In genomic region chr17:41835214-41835799, GRCh38 we compare ENCODE assay signal across 7 cellular contexts. TPM values are rescaled to one million over a fixed set of nuclear protein-coding genes. Genes with fewer than 3 reads are reported as not detected.
DNase-seq lines count a peak whose midpoint lies in the region; ATAC-seq, FAIRE-seq and TF ChIP-seq lines count a peak whose summit lies in the region.

No MANE protein-coding gene starts in this region.

- H3K36me3 Mint-ChIP-seq in astrocyte (ENCODE audit: low read depth, unreplicated experiment) (peaks cover 12% of the 10 kb centered on the region), immature natural killer cell (peaks cover 0 to 7% (median 0%) of the 10 kb centered on the region in 3 donors)

- H3K4me2 ChIP-seq in astrocyte (ENCODE audit: low read length): peak overlapping the region; percentile 88

- H3K9ac ChIP-seq in astrocyte (ENCODE audit: low read length) (peak overlapping the region; percentile 80), stomach smooth muscle (ENCODE audit: low read length in 2 of 2) (peak overlapping the region; percentile 76 to 87)

- H3K4me3 Mint-ChIP-seq in astrocyte (ENCODE audit: unreplicated experiment) (peak overlapping the region; percentile 93), immature natural killer cell (peak overlapping the region; percentile 83 to 86 (median 84))

- H3K9me3 ChIP-seq in astrocyte (ENCODE audit: insufficient read depth, low read depth, low read length) (no peaks in the 10 kb centered on the region), stomach smooth muscle (ENCODE audit: control insufficient read depth in 2 of 2, low read length in 2 of 2) (no peaks in the 10 kb centered on the region)

- no peak for TF ChIP-seq CTCF in astrocyte (IDR thresholded peaks at IDR 0.05; ENCODE audit: insufficient read depth, low read depth, low read length)

- H3K9me3 Mint-ChIP-seq in astrocyte (ENCODE audit: unreplicated experiment) (no peaks in the 10 kb centered on the region), immature natural killer cell (no peaks in the 10 kb centered on the region)

- H3K4me1 ChIP-seq in astrocyte (ENCODE audit: insufficient read depth, low read length): peaks cover 7% of the 10 kb centered on the region
- H3K4me1 ChIP-seq in stomach smooth muscle (ENCODE audit: control insufficient read depth, insufficient read depth, low read length): peaks cover 9% of the 10 kb centered on the region

- no peaks in the 10 kb centered on the region for H3K27me3 ChIP-seq in astrocyte (ENCODE audit: insufficient read depth, low read length)
- H3K27me3 ChIP-seq in stomach smooth muscle (ENCODE audit: control insufficient read depth in 1 of 2, insufficient read depth in 2 of 2, low read length in 2 of 2): no peaks in the 10 kb centered on the region

- H4K20me1 ChIP-seq in astrocyte (ENCODE audit: insufficient read depth, low read length): peaks cover 11% of the 10 kb centered on the region

- H3K27ac Mint-ChIP-seq in astrocyte (ENCODE audit: unreplicated experiment) (peak overlapping the region; percentile 69), immature natural killer cell (peak overlapping the region in 1 of 6 donors; percentile 40)

- H3K4me1 Mint-ChIP-seq in astrocyte (ENCODE audit: low read depth, unreplicated experiment): peaks cover 3% of the 10 kb centered on the region
- H3K4me1 Mint-ChIP-seq in immature natural killer cell: peaks cover 12 to 19% of the 10 kb centered on the region in 2 donors

- ATAC-seq in GM18498 (IDR thresholded peaks at IDR 0.05; ENCODE audit: unreplicated experiment): peak; percentile 33
- peak; percentile 28 for ATAC-seq in HG03521 (IDR thresholded peaks at IDR 0.05; ENCODE audit: unreplicated experiment)

- H3K27ac ChIP-seq in astrocyte (ENCODE audit: low read depth, low read length): no peak overlapping the region
- peak overlapping the region; percentile 75 for H3K27ac ChIP-seq in stomach smooth muscle (ENCODE audit: low read length)

- DNase-seq in astrocyte (ENCODE audit: low read depth) (no peak), immature natural killer cell (no peak), NCI-H2227 (lab: John Stamatoyannopoulos, UW; ENCODE audit: unreplicated experiment) (no peak), DMS53 treated with DMSO at 0.1 percent for 48 hours (lab: John Stamatoyannopoulos, UW; ENCODE audit: unreplicated experiment) (no peak)

- peaks cover 14% of the 10 kb centered on the region for H3K36me3 ChIP-seq in astrocyte (ENCODE audit: insufficient read depth, low read length)
- peaks cover 12 to 15% of the 10 kb centered on the region in 2 donors for H3K36me3 ChIP-seq in stomach smooth muscle (ENCODE audit: control insufficient read depth in 2 of 2, insufficient read depth in 2 of 2, low read length in 2 of 2)

- H2AFZ ChIP-seq in astrocyte (ENCODE audit: low read depth, low read length): peak overlapping the region; percentile 93

- peak overlapping the region; percentile 73 for H3K4me3 ChIP-seq in astrocyte (ENCODE audit: insufficient read depth, low read depth, low read length)
- H3K4me3 ChIP-seq in stomach smooth muscle (ENCODE audit: low read length in 2 of 2): peak overlapping the region; percentile 82 to 83

- FAIRE-seq in astrocyte (lab: Jason Lieb, UNC): no peak

- H3K79me2 ChIP-seq in astrocyte (ENCODE audit: insufficient read depth, low read length): peaks cover 17% of the 10 kb centered on the region

- peaks cover 3% of the 10 kb centered on the region for H3K27me3 Mint-ChIP-seq in astrocyte (ENCODE audit: low read depth, unreplicated experiment)
- peaks cover 2 to 4% (median 3%) of the 10 kb centered on the region in 3 donors for H3K27me3 Mint-ChIP-seq in immature natural killer cell (ENCODE audit: low read depth in 3 of 3)

RNA-seq across cellular contexts. Expression of gene NT5C3B, which starts 0.7 kb away (rescaled TPM):
- 47.4 and 56.1 TPM in 2 replicates for total RNA-seq in astrocyte
- 10 to 100 TPM in 2 of 3 donors, 1 to 10 TPM in 1; 6.4 to 24.6 (median 13.7) TPM for polyA plus RNA-seq in immature natural killer cell

RNA-seq across cellular contexts. Expression of gene KLHL10, which starts 2.3 kb away (rescaled TPM):
- not detected in 2 replicates for total RNA-seq in astrocyte
- polyA plus RNA-seq in immature natural killer cell: under 1 TPM in 1 of 3 donors, not detected in 2; 0.15 TPM

RNA-seq across cellular contexts. Expression of gene FKBP10, which starts 22.5 kb away (rescaled TPM):
- 446 and 584 TPM in 2 replicates for total RNA-seq in astrocyte
- polyA plus RNA-seq in immature natural killer cell: under 1 TPM in 2 of 3 donors, not detected in 1; 0.43 to 0.71 TPM

RNA-seq across cellular contexts. Expression of gene P3H4, which starts 23.6 kb away (rescaled TPM):
- total RNA-seq in astrocyte: 81.5 and 110 TPM in 2 replicates
- 10 to 100 TPM in 1 of 3 donors, 1 to 10 TPM in 2; 6.7 to 11.2 (median 9.8) TPM for polyA plus RNA-seq in immature natural killer cell

RNA-seq across cellular contexts. Expression of gene KLHL11, which starts 29.9 kb away (rescaled TPM):
- total RNA-seq in astrocyte: 12.3 and 12.8 TPM in 2 replicates
- 1 to 10 TPM; 5.9 to 6.4 (median 5.9) TPM for polyA plus RNA-seq in immature natural killer cell
